8 cellular contexts compared by ENCODE assay signal in genomic region chr15:31326729-31327673, GRCh38. TPM values are rescaled to one million over a fixed set of nuclear protein-coding genes. Genes with fewer than 3 reads are reported as not detected.
DNase-seq lines count a peak whose midpoint lies in the region; ATAC-seq lines count a peak whose summit lies in the region.

KLF13 (plus strand) TSS chr15:31326835; CDS start chr15:31327213, 378 bp downstream.

- peak in 2 of 3 donors; percentile 68 to 87 for DNase-seq in CD4-positive, CD25-positive, alpha-beta regulatory T cell
- DNase-seq in activated CD4-positive, alpha-beta T cell treated with anti-CD3 and anti-CD28 coated beads for 1 hour, result peak; percentile 70
- DNase-seq in mesenchymal stem cell (peak; percentile 72), RPMI8226 (no peak)
- peak; percentile 55 to 61 for DNase-seq in stimulated activated CD8-positive, alpha-beta memory T cell treated with anti-CD3 and anti-CD28 coated beads, Interleukin-2, amount 100 ng/mL, for 1 hour (ENCODE audit: low read depth in 2 of 2)

- peaks cover 45% of the 10 kb centered on the region for H3K4me1 ChIP-seq in CD4-positive, CD25-positive, alpha-beta regulatory T cell (ENCODE audit: control insufficient read depth, insufficient read depth, low read length, poor library complexity, severe bottlenecking)
- H3K4me1 ChIP-seq in ectodermal cell (ENCODE audit: control insufficient read depth, insufficient read depth, low read length) (peaks cover 17% of the 10 kb centered on the region), mesenchymal stem cell (ENCODE audit: control insufficient read depth, insufficient read depth, low read depth, low read length) (peaks cover 20% of the 10 kb centered on the region)

- H3K23ac ChIP-seq in mesenchymal stem cell (ENCODE audit: low read length in 2 of 2), result no peak within 1 kb of the TSS

- peak within 1 kb of the TSS; percentile 93 to 97 for H3K18ac ChIP-seq in mesenchymal stem cell (ENCODE audit: low read depth in 1 of 2, low read length in 2 of 2)

- peak within 1 kb of the TSS; percentile 99 for H3K27ac ChIP-seq in CD4-positive, CD25-positive, alpha-beta regulatory T cell (ENCODE audit: insufficient read depth, low read length, poor library complexity, severe bottlenecking)
- peak within 1 kb of the TSS; percentile 63 for H3K27ac ChIP-seq in ectodermal cell (ENCODE audit: insufficient read depth, low read depth, low read length, poor library complexity, severe bottlenecking)
- peak within 1 kb of the TSS; percentile 52 for H3K27ac ChIP-seq in mesenchymal stem cell (ENCODE audit: low read length, poor library complexity, severe bottlenecking)

- H2AK5ac ChIP-seq in mesenchymal stem cell (ENCODE audit: low read length, severe bottlenecking), result no peak within 1 kb of the TSS

- H3K9ac ChIP-seq in mesenchymal stem cell (ENCODE audit: low read length), result peak within 1 kb of the TSS; percentile 88

- peak within 1 kb of the TSS in 1 of 2 experiments; percentile 93 for H3K14ac ChIP-seq in mesenchymal stem cell (ENCODE audit: low read length in 2 of 2)

- H3K27me3 Mint-ChIP-seq in CD4-positive, CD25-positive, alpha-beta regulatory T cell, result peaks cover 6% of the 10 kb centered on the region

- peaks cover 15 to 50% (median 38%) of the 10 kb centered on the region in 4 donors for H3K4me1 Mint-ChIP-seq in CD4-positive, CD25-positive, alpha-beta regulatory T cell

- H2BK15ac ChIP-seq in mesenchymal stem cell (ENCODE audit: low read depth, poor library complexity, severe bottlenecking), result peak within 1 kb of the TSS; percentile 98

- H3K4me2 ChIP-seq in mesenchymal stem cell (ENCODE audit: low read length, poor library complexity, severe bottlenecking), result peak within 1 kb of the TSS; percentile 93

- H2AFZ ChIP-seq in mesenchymal stem cell (ENCODE audit: low read depth, low read length), result peak within 1 kb of the TSS; percentile 72

- peak; percentile 42 to 48 for ATAC-seq in CD4-positive, CD25-positive, alpha-beta regulatory T cell (ENCODE audit: low read depth in 2 of 2)
- ATAC-seq in GM19467 (IDR thresholded peaks at IDR 0.05; ENCODE audit: unreplicated experiment), result peak; percentile 49
- peak; percentile 44 for ATAC-seq in HG03571 (IDR thresholded peaks at IDR 0.05; ENCODE audit: unreplicated experiment)

- peaks cover 3% of the 10 kb centered on the region for H3K36me3 ChIP-seq in CD4-positive, CD25-positive, alpha-beta regulatory T cell (ENCODE audit: control insufficient read depth, insufficient read depth, low read length)
- H3K36me3 ChIP-seq in ectodermal cell (ENCODE audit: control insufficient read depth, insufficient read depth, low read length) (no peaks in the 10 kb centered on the region), mesenchymal stem cell (ENCODE audit: control insufficient read depth in 1 of 2, insufficient read depth in 2 of 2, low read depth in 1 of 2, low read length in 2 of 2) (peaks cover 0 to 5% of the 10 kb centered on the region in 2 experiments)

- H4K91ac ChIP-seq in mesenchymal stem cell (ENCODE audit: low read length), result peak within 1 kb of the TSS; percentile 97

- peak within 1 kb of the TSS; percentile 90 to 99 (median 95) for H3K4me3 Mint-ChIP-seq in CD4-positive, CD25-positive, alpha-beta regulatory T cell

- H3K79me1 ChIP-seq in mesenchymal stem cell (replicated peaks; ENCODE audit: low read length, poor library complexity, severe bottlenecking), result peaks cover 17% of the 10 kb centered on the region

- peak within 1 kb of the TSS; percentile 92 for H2BK120ac ChIP-seq in mesenchymal stem cell (ENCODE audit: low read depth, low read length)

- peak within 1 kb of the TSS; percentile 48 to 93 (median 90) for H3K27ac Mint-ChIP-seq in CD4-positive, CD25-positive, alpha-beta regulatory T cell

- WGBS in ectodermal cell, 2 experiments, result 0% methylated on average over 151 of the region's 151 CpGs
- under 1% methylated on average over 62 of the region's 151 CpGs for WGBS in mesenchymal stem cell

- H3K4ac ChIP-seq in mesenchymal stem cell (ENCODE audit: low read depth in 1 of 2, low read length in 2 of 2), result peak within 1 kb of the TSS; percentile 94 to 96

- peak within 1 kb of the TSS; percentile 91 for H2BK5ac ChIP-seq in mesenchymal stem cell (ENCODE audit: low read depth, low read length, poor library complexity, severe bottlenecking)

- H4K8ac ChIP-seq in mesenchymal stem cell (ENCODE audit: low read length), result peak within 1 kb of the TSS; percentile 82

- H3K9me3 Mint-ChIP-seq in CD4-positive, CD25-positive, alpha-beta regulatory T cell, result peaks cover 0 to 3% (median 0%) of the 10 kb centered on the region in 7 donors

- no peak within 1 kb of the TSS for H3K4me3 ChIP-seq in CD4-positive, CD25-positive, alpha-beta regulatory T cell (ENCODE audit: low read depth, low read length)
- H3K4me3 ChIP-seq in ectodermal cell (ENCODE audit: insufficient read depth, low read depth, low read length) (peak within 1 kb of the TSS; percentile 77), mesenchymal stem cell (ENCODE audit: insufficient read depth in 1 of 2, low read depth in 1 of 2, low read length in 2 of 2) (peak within 1 kb of the TSS; percentile 82 to 83)

- H3K27me3 ChIP-seq in CD4-positive, CD25-positive, alpha-beta regulatory T cell (ENCODE audit: control insufficient read depth, insufficient read depth, low read length), result no peaks in the 10 kb centered on the region
- peaks cover 30% of the 10 kb centered on the region for H3K27me3 ChIP-seq in ectodermal cell (ENCODE audit: control insufficient read depth, insufficient read depth, low read length, poor library complexity, severe bottlenecking)
- H3K27me3 ChIP-seq in mesenchymal stem cell (ENCODE audit: control insufficient read depth in 1 of 2, insufficient read depth in 1 of 2, low read length in 2 of 2), result peaks cover 0 to 3% of the 10 kb centered on the region in 2 experiments

- peaks cover 14% of the 10 kb centered on the region for H3K36me3 Mint-ChIP-seq in CD4-positive, CD25-positive, alpha-beta regulatory T cell

- H2BK12ac ChIP-seq in mesenchymal stem cell (ENCODE audit: low read length in 2 of 2), result peak within 1 kb of the TSS; percentile 50 to 85

- H3K9me3 ChIP-seq in CD4-positive, CD25-positive, alpha-beta regulatory T cell (ENCODE audit: control insufficient read depth in 2 of 2, low read length in 2 of 2), result no peaks in the 10 kb centered on the region
- H3K9me3 ChIP-seq in ectodermal cell (ENCODE audit: control insufficient read depth, low read length), result no peaks in the 10 kb centered on the region
- no peaks in the 10 kb centered on the region for H3K9me3 ChIP-seq in mesenchymal stem cell (ENCODE audit: control insufficient read depth, low read length)

RNA-seq across cellular contexts. Expression of gene KLF13, which starts in this region (rescaled TPM):
- total RNA-seq in CD4-positive, CD25-positive, alpha-beta regulatory T cell, result 227 TPM
- polyA plus RNA-seq in CD4-positive, CD25-positive, alpha-beta regulatory T cell, result 10 to 100 TPM; 36.3 to 52.1 (median 47.7) TPM
- polyA plus RNA-seq in ectodermal cell (2013, experiment 1 of 4), result 31.5 TPM
- 37.0 TPM for polyA plus RNA-seq in ectodermal cell (2013, experiment 2 of 4)
- 32.8 TPM for polyA plus RNA-seq in ectodermal cell (2013, experiment 3 of 4)
- 40.1 TPM for polyA plus RNA-seq in ectodermal cell (2013, experiment 4 of 4)
- polyA plus RNA-seq in mesenchymal stem cell (2013, experiment 1 of 2), result 93.2 TPM
- polyA plus RNA-seq in mesenchymal stem cell (2013, experiment 2 of 2), result 91.8 TPM
